Comparison of ENCODE assay signal across 8 cellular contexts in the genomic region with DNA sequence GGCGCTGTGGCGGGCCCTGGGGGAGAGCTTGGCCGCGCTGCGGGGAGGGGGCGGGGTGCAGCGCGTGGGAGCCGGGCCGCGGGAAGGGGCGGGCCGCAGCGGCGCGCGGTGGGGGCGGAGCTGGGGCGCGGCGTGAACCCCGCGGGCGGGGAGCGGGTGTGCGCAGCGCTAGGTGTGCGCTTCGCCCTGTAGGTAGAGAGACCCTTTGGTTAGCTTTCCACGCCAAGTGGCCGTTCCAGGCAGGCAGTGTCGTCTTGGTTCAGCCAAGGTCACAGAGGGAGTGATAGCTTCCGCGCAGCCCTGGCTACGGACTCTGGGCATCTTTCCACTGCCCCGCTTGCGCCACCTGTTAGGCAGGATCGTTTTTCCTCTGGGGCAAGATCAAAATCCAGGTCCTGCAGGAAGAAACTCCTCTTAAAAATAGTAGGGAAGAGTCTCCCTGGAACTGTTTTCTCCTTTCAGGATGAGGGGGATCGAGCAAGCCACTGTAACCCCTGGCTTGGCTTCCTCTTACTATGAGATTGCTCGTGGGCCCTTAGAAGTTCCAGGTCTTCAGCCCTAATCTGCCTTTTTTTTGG. TPM values are rescaled to one million over a fixed set of nuclear protein-coding genes. Genes with fewer than 3 reads are reported as not detected.
DNase-seq lines count a peak whose midpoint lies in the region; ATAC-seq and TF ChIP-seq lines count a peak whose summit lies in the region.

No MANE protein-coding gene starts in this region.

- H3K4me3 ChIP-seq in H7 (ENCODE audit: insufficient read depth, low read depth, low read length), result peak overlapping the region; percentile 69
- H3K4me3 ChIP-seq in LNCaP clone FGC (ENCODE audit: low read depth, low read length), result peak overlapping the region; percentile 99
- peak overlapping the region; percentile 73 to 99 (median 92) for H3K4me3 ChIP-seq in heart right ventricle

- ATAC-seq in heart right ventricle (peak; percentile 76 to 87 (median 82)), sciatic nerve (peak; percentile 79)

- H3K27ac Mint-ChIP-seq in activated naive CD4-positive, alpha-beta T cell treated with anti-CD3 and anti-CD28 coated beads, Interleukin-2, amount 50 U/mL, for 24 hours, result peak overlapping the region; percentile 99

- H3K4me1 ChIP-seq in heart right ventricle, result peaks cover 10 to 47% (median 24%) of the 10 kb centered on the region in 9 donors

- DNase-seq in activated T-cell treated with anti-CD3 and anti-CD28 coated beads for 48 hours (ENCODE audit: low read depth), result peak; percentile 71
- DNase-seq in activated T-cell treated with anti-CD3 and anti-CD28 coated beads for 4 hours, result no peak
- DNase-seq in H7, result no peak
- peak; percentile 74 for DNase-seq in LNCaP clone FGC (ENCODE audit: low read depth)
- DNase-seq in heart right ventricle, result peak in 1 of 2 donors; percentile 48
- DNase-seq in sciatic nerve (ENCODE audit: low spot score), result no peak
- no peak for DNase-seq in midbrain (lab: John Stamatoyannopoulos, UW)

- intact Hi-C loops in heart right ventricle (cut with DNase I) (loop anchor here in 3 of 10 donors (2.0 to 5.0 kb wide), 2 partner anchors 40 to 50 kb away; a partner anchor contains a TSS), sciatic nerve (cut with DNase I) (no loop called here)

- H3K9me3 Mint-ChIP-seq in activated naive CD4-positive, alpha-beta T cell treated with anti-CD3 and anti-CD28 coated beads, Interleukin-2, amount 50 U/mL, for 24 hours, result no peaks in the 10 kb centered on the region

- H3K36me3 ChIP-seq in H7 (replicated peaks; ENCODE audit: control insufficient read depth, insufficient read depth, low read length) (peaks cover 32% of the 10 kb centered on the region), heart right ventricle (peaks cover 0 to 63% (median 33%) of the 10 kb centered on the region in 9 donors)

- H3K4me1 Mint-ChIP-seq in activated naive CD4-positive, alpha-beta T cell treated with anti-CD3 and anti-CD28 coated beads, Interleukin-2, amount 50 U/mL, for 24 hours, result peaks cover 34% of the 10 kb centered on the region

- peaks cover 14% of the 10 kb centered on the region for H3K36me3 Mint-ChIP-seq in activated naive CD4-positive, alpha-beta T cell treated with anti-CD3 and anti-CD28 coated beads, Interleukin-2, amount 50 U/mL, for 24 hours

- WGBS in heart right ventricle, 2 donors, result 0% methylated on average over 38 to 40 of the region's 40 CpGs

- no peaks in the 10 kb centered on the region for H3K9me3 ChIP-seq in heart right ventricle

- TF ChIP-seq CTCF in LNCaP clone FGC (IDR thresholded peaks at IDR 0.05; ENCODE audit: control insufficient read depth, extremely low read depth, insufficient read depth) (peak; percentile 53), heart right ventricle (IDR thresholded peaks at IDR 0.05) (peak in 5 of 9 donors; percentile 11 to 48 (median 43))

- H3K4me3 Mint-ChIP-seq in activated naive CD4-positive, alpha-beta T cell treated with anti-CD3 and anti-CD28 coated beads, Interleukin-2, amount 50 U/mL, for 24 hours, result peak overlapping the region; percentile 100

- H3K27me3 Mint-ChIP-seq in activated naive CD4-positive, alpha-beta T cell treated with anti-CD3 and anti-CD28 coated beads, Interleukin-2, amount 50 U/mL, for 24 hours, result no peaks in the 10 kb centered on the region

- H3K27me3 ChIP-seq in H7 (ENCODE audit: control insufficient read depth, insufficient read depth, low read length), result no peaks in the 10 kb centered on the region
- H3K27me3 ChIP-seq in heart right ventricle, result no peaks in the 10 kb centered on the region

- H3K27ac ChIP-seq in heart right ventricle, result peak overlapping the region; percentile 84 to 98 (median 95)

RNA-seq across cellular contexts. Expression of a gene that starts 0.4 kb away (rescaled TPM):
- 42.8 and 57.4 TPM in 2 replicates for total RNA-seq in H7 (2014; rRNA removed; shearing (Covaris generic))
- 100 to 1,000 TPM; 196 to 224 (median 212) TPM for total RNA-seq in heart right ventricle
- 100 to 1,000 TPM; 234 to 381 TPM for polyA plus RNA-seq in heart right ventricle
- total RNA-seq in sciatic nerve, result 127 TPM

RNA-seq across cellular contexts. Expression of a gene that starts 0.8 kb away (rescaled TPM):
- total RNA-seq in H7 (2014; rRNA removed; shearing (Covaris generic)), result 37.7 and 39.9 TPM in 2 replicates
- 10 to 100 TPM; 15.1 to 25.3 (median 19.7) TPM for total RNA-seq in heart right ventricle
- polyA plus RNA-seq in heart right ventricle, result 10 to 100 TPM; 18.3 to 30.0 TPM
- 24.7 TPM for total RNA-seq in sciatic nerve

RNA-seq across cellular contexts. Expression of a gene that starts 9.1 kb away (rescaled TPM):
- total RNA-seq in H7 (2014; rRNA removed; shearing (Covaris generic)), result 0.48 TPM in 1 of 2 replicates, not detected in the other
- total RNA-seq in heart right ventricle, result under 1 TPM in 3 of 10 donors, not detected in 7; 0.35 to 0.69 (median 0.43) TPM
- polyA plus RNA-seq in heart right ventricle, result 1 to 10 TPM in 1 of 2 donors, under 1 TPM in 1; 0.44 to 2.6 TPM
- 0.80 TPM for total RNA-seq in sciatic nerve

RNA-seq across cellular contexts. Expression of a gene that starts 23.5 kb away (rescaled TPM):
- total RNA-seq in H7 (2014; rRNA removed; shearing (Covaris generic)), result not detected in 2 replicates
- total RNA-seq in heart right ventricle (1 to 10 TPM in 1 of 10 donors, not detected in 9; 1.1 TPM), sciatic nerve (not detected)
- under 1 TPM in 1 of 2 donors, not detected in 1; 0.17 TPM for polyA plus RNA-seq in heart right ventricle

RNA-seq across cellular contexts. Expression of a gene that starts 41.2 kb away (rescaled TPM):
- total RNA-seq in H7 (2014; rRNA removed; shearing (Covaris generic)), result 27.5 and 34.6 TPM in 2 replicates
- total RNA-seq in heart right ventricle (10 to 100 TPM; 26.2 to 40.1 (median 32.5) TPM), sciatic nerve (51.0 TPM)
- 100 to 1,000 TPM in 1 of 2 donors, 10 to 100 TPM in 1; 52.0 to 160 TPM for polyA plus RNA-seq in heart right ventricle

Comparison
In these comparisons a context has a peak if more than half of its experiments do, and no peak if none do; other contexts are left out.
1. DNase-seq: peak in activated T-cell treated with anti-CD3 and anti-CD28 coated beads for 48 hours (single experiment) and LNCaP clone FGC (single experiment); none in activated T-cell treated with anti-CD3 and anti-CD28 coated beads for 4 hours (single experiment), H7 (single experiment), sciatic nerve (single experiment) and midbrain (single experiment).
2. Peak in every context shown above with its lines, with median percentiles within 50 percentile points of each other: H3K4me3 ChIP-seq.